2 cellular contexts compared by ENCODE assay signal in genomic region chr21:33587792-33588484, GRCh38.
TF ChIP-seq lines count a peak whose summit lies in the region.

No MANE protein-coding gene starts in this region.

TF ChIP-seq in IMR-90, 13 proteins besides CTCF, POLR2A, EP300 and RAD21 (continued from another document):
- TF ChIP-seq ELK1 (IDR thresholded peaks at IDR 0.05; ENCODE audit: borderline replicate concordance, low read depth, low read length): no peak
- TF ChIP-seq MAFK (IDR thresholded peaks at IDR 0.05; ENCODE audit: low read depth, low read length): no peak
- TF ChIP-seq NFE2L2 (IDR thresholded peaks at IDR 0.05; ENCODE audit: low read depth, low read length): no peak
- no peak; the same call in 1 of the 2 replicates for TF ChIP-seq MXI1 (IDR thresholded peaks at IDR 0.05; ENCODE audit: borderline replicate concordance, low read depth, low read length)
- TF ChIP-seq MAZ (IDR thresholded peaks at IDR 0.05; ENCODE audit: borderline replicate concordance, low read depth, low read length): no peak
- no peak for TF ChIP-seq BHLHE40 (IDR thresholded peaks at IDR 0.05; ENCODE audit: low read depth, low read length)
- TF ChIP-seq USF2 (IDR thresholded peaks at IDR 0.05; ENCODE audit: low read depth, low read length): no peak

TF ChIP-seq in WTC11, 78 proteins besides CTCF, POLR2A, EP300 and RAD21 (continued from another document):
- TF ChIP-seq ZSCAN18 (CRISPR knock-in tag; IDR thresholded peaks at IDR 0.05) (no peak), NR2C2 (CRISPR knock-in tag; IDR thresholded peaks at IDR 0.05) (no peak), TCF7 (CRISPR knock-in tag; IDR thresholded peaks at IDR 0.05; ENCODE audit: low read depth) (0 out of 2 replicates have a peak, but pooled peaks have one; percentile 45), NFATC4 (CRISPR knock-in tag; IDR thresholded peaks at IDR 0.05) (0 out of 2 replicates have a peak, but pooled peaks have one; percentile 38), USF1 (CRISPR knock-in tag; IDR thresholded peaks at IDR 0.05) (peak; percentile 25; the same call in 1 of the 2 replicates), ETV6 (CRISPR knock-in tag; IDR thresholded peaks at IDR 0.05) (0 out of 2 replicates have a peak, but pooled peaks have one; percentile 7)
TF ChIP-seq in WTC11: peak in this region for 4.
